Comparison of ENCODE assay signal across 8 cellular contexts in the genomic region with DNA sequence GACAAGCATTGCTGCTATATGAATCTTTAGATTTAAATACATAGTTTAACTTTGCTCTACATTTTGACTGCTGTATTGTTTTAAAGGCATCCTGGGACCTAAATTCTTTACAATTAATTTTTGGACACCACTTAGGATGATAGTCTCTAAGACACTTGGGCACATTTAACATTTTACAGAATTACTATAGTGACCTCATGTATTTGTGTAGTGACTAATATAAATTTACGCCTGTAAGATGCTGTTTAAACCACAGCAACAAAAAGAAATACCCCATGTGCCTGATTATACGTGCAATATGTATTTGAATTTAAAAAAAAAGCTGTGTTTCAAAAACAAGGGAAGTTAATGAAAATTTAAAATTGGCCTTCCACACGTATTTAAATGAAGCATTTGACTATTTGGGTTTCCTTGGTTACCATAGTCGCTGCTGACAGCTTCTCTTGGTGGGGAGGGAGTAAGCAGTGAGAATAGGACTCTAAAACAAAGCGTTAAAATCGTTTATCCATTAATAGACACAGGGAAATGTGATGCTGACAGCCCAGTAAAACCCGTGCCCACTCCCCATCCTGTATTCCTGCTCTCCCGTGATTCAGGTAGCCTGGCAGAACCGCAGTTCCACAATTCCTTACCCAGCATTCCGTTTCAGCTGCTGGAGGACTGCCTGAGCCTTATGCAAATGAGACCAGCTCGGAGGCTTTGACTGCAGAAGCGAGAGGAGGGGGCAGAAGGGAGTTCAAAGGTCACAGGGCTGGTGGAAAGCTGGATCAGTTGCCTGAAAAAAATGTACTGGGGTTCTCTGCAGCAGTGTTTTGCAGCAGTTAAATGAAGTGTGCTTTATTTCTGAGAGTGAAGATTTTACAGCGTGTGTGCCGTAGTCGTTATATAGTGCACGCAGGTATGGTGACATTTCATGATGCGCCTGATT.
DNase-seq lines count a peak whose midpoint lies in the region; ATAC-seq and TF ChIP-seq lines count a peak whose summit lies in the region.

No MANE protein-coding gene starts in this region.

- H3K9ac ChIP-seq in mammary epithelial cell (ENCODE audit: insufficient read depth, low read length), result peak overlapping the region; percentile 49

- H3K27me3 ChIP-seq in mammary epithelial cell (ENCODE audit: insufficient read depth, low read length), result no peaks in the 10 kb centered on the region

- BruUV-seq in mammary epithelial cell (replicated peaks; lab: Mats Ljungman, UMichigan), result no TSS peak

- WGBS in mammary epithelial cell (ENCODE audit: low coverage, missing lambda C conversion rate), result 34% methylated on average over 17 of the region's 17 CpGs

- no peaks in the 10 kb centered on the region for H3K79me2 ChIP-seq in mammary epithelial cell (ENCODE audit: insufficient read depth, low read length)

- peaks cover 2% of the 10 kb centered on the region for H3K4me1 ChIP-seq in mammary epithelial cell (ENCODE audit: insufficient read depth, low read length)

- H4K20me1 ChIP-seq in mammary epithelial cell (ENCODE audit: insufficient read depth, low read length), result no peaks in the 10 kb centered on the region

- in situ Hi-C loops in mammary epithelial cell (cut with MboI; ENCODE audit: low sequenced_read_pairs in 2 of 2), result no loop called here

- intact Hi-C loops in mammary epithelial cell (cut with micrococcal nuclease), result no loop called here

- no peaks in the 10 kb centered on the region for H3K9me3 ChIP-seq in mammary epithelial cell (replicated peaks; ENCODE audit: insufficient read depth, low read length)

- H3K36me3 ChIP-seq in mammary epithelial cell (ENCODE audit: insufficient read depth, low read length), result no peaks in the 10 kb centered on the region

- no peaks in the 10 kb centered on the region for H3K9me3 Mint-ChIP-seq in activated naive CD4-positive, alpha-beta T cell treated with anti-CD3 and anti-CD28 coated beads, Interleukin-2, amount 50 U/mL, for 72 hours

- H3K27ac ChIP-seq in mammary epithelial cell (ENCODE audit: insufficient read depth, low read depth, low read length) (no peak overlapping the region), substantia nigra (ENCODE audit: low read depth, low read length, poor library complexity, severe bottlenecking) (peak overlapping the region; percentile 60)

- dilution Hi-C loops in mammary epithelial cell (cut with HindIII; ENCODE audit: low sequenced_read_pairs), result no loop called here

- peak overlapping the region; percentile 39 to 46 (median 43) for H3K4me3 ChIP-seq in mammary epithelial cell (replicated peaks in 1 of 3; ENCODE audit: insufficient read depth in 1 of 3, low read depth in 2 of 3, low read length in 3 of 3)

- CTCF ChIA-PET in mammary epithelial cell (lab: Charles Lee; ENCODE audit: low non-redundant PET), result no interaction called here

- no peak for TF ChIP-seq CTCF in mammary epithelial cell (conservative IDR thresholded peaks at IDR 0.05 in 1 of 2, IDR thresholded peaks at IDR 0.05 in 1 of 2; ENCODE audit: extremely low read depth in 1 of 2, insufficient read depth in 1 of 2, low read depth in 1 of 2, low read length in 2 of 2)

- no peak for ATAC-seq in activated naive CD4-positive, alpha-beta T cell treated with anti-CD3 and anti-CD28 coated beads, Interleukin-2, amount 50 U/mL, for 72 hours
- ATAC-seq in GM21360 (IDR thresholded peaks at IDR 0.05; ENCODE audit: unreplicated experiment), result no peak

- H3K4me2 ChIP-seq in mammary epithelial cell (ENCODE audit: insufficient read depth, low read depth, low read length), result peak overlapping the region; percentile 72

- H2AFZ ChIP-seq in mammary epithelial cell (ENCODE audit: low read depth, low read length), result peak overlapping the region; percentile 72

- DNase-seq in DMS53 (lab: John Stamatoyannopoulos, UW) (peak; percentile 97), NCI-H2196 treated with DMSO at 0.1 percent for 48 hours (lab: John Stamatoyannopoulos, UW; ENCODE audit: unreplicated experiment) (peak; percentile 68), mammary epithelial cell (peak; percentile 42), kidney tubule cell (ENCODE audit: low spot score) (peak; percentile 67), substantia nigra (lab: John Stamatoyannopoulos, UW) (peak in 46 of 49 donors; percentile 2 to 85 (median 62))
- DNase-seq in activated naive CD4-positive, alpha-beta T cell treated with anti-CD3 and anti-CD28 coated beads, Interleukin-2, amount 50 U/mL, for 72 hours (ENCODE audit: low spot score in 2 of 2), result no peak
- no peak for DNase-seq in activated CD4-positive, alpha-beta T cell treated with anti-CD3 and anti-CD28 coated beads for 1 hour

- H3K27ac Mint-ChIP-seq in activated naive CD4-positive, alpha-beta T cell treated with anti-CD3 and anti-CD28 coated beads, Interleukin-2, amount 50 U/mL, for 72 hours, result no peak overlapping the region

- H3K36me3 Mint-ChIP-seq in activated naive CD4-positive, alpha-beta T cell treated with anti-CD3 and anti-CD28 coated beads, Interleukin-2, amount 50 U/mL, for 72 hours, result no peaks in the 10 kb centered on the region

Comparison
In these comparisons a context has a peak if more than half of its experiments do, and no peak if none do; other contexts are left out.
1. DNase-seq: peak in DMS53 (single experiment), NCI-H2196 treated with DMSO at 0.1 percent for 48 hours (single experiment), mammary epithelial cell (single experiment), kidney tubule cell (single experiment) and substantia nigra (46 of 49); none in activated naive CD4-positive, alpha-beta T cell treated with anti-CD3 and anti-CD28 coated beads, Interleukin-2, amount 50 U/mL, for 72 hours (0 of 2) and activated CD4-positive, alpha-beta T cell treated with anti-CD3 and anti-CD28 coated beads for 1 hour (single experiment).